ENCODE assay signal across 9 cellular contexts in the genomic region with DNA sequence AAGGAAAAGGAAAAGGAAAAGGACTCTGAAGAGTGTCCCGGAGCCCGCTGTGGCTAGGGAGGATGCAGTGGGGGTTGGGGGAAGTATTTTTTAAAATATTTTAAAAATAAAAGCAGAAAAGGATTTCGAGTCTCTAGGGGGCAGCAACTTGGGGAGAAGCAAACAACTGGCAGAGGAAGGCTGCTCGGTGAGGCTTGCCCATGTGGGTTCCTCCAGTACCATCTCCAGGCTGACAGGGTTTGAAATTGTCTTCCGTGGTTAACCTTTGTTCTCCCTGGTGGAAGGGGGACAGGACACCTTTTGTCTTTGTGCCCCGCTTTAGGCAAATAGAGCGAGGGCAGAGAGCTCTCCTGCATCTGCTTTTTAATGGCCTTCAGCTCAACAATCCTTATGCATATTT.
DNase-seq lines count a peak whose midpoint lies in the region; ATAC-seq and TF ChIP-seq lines count a peak whose summit lies in the region.
"Had no signal": no experiment of that assay in that cellular context is flagged by ENCODE, and none has a peak within 500 bp of the region (broad histone marks: within the 10 kb centered on the region; RNA-seq: fewer than 3 reads in every experiment).

No MANE protein-coding gene starts in this region.

- H3K4me1 ChIP-seq in BLaER1 (peaks cover 75% of the 10 kb centered on the region), HUES48 (ENCODE audit: control insufficient read depth, insufficient read depth, low read length) (peaks cover 28% of the 10 kb centered on the region), liver (ENCODE audit: control insufficient read depth in 4 of 4, insufficient read depth in 4 of 4, low read length in 3 of 4) (peaks cover 0 to 2% (median 0%) of the 10 kb centered on the region in 4 donors)

- H3K9me3 Mint-ChIP-seq in activated naive CD4-positive, alpha-beta T cell treated with anti-CD3 and anti-CD28 coated beads, Interleukin-2, amount 50 U/mL, for 72 hours: no peaks in the 10 kb centered on the region
- peaks cover 6% of the 10 kb centered on the region for H3K9me3 Mint-ChIP-seq in glutamatergic neuron (ENCODE audit: unreplicated experiment)

- H3K4me3 ChIP-seq in BLaER1 (peak overlapping the region; percentile 36; the same call in 1 of the 2 replicates), HUES48 (ENCODE audit: low read depth, low read length) (no peak overlapping the region), liver (ENCODE audit: low read depth in 1 of 3, low read length in 3 of 3) (no peak overlapping the region)

- H3K9me3 ChIP-seq in BLaER1: no peaks in the 10 kb centered on the region
- no peaks in the 10 kb centered on the region for H3K9me3 ChIP-seq in HUES48 (ENCODE audit: control insufficient read depth, insufficient read depth, low read length)
- no peaks in the 10 kb centered on the region for H3K9me3 ChIP-seq in liver (ENCODE audit: control insufficient read depth in 4 of 4, low read length in 3 of 4)

- H3K27ac ChIP-seq in BLaER1: no peak overlapping the region
- peak overlapping the region; percentile 93 for H3K27ac ChIP-seq in HUES48 (ENCODE audit: low read depth, low read length)
- peak overlapping the region; percentile 16 to 49 for H3K27ac ChIP-seq in liver (ENCODE audit: low read depth in 1 of 2, low read length in 2 of 2)

- H3K27me3 Mint-ChIP-seq in glutamatergic neuron (ENCODE audit: unreplicated experiment): no peaks in the 10 kb centered on the region

- WGBS in liver: 61% methylated on average over 7 of the region's 7 CpGs

- peaks cover 13% of the 10 kb centered on the region for H3K4me1 Mint-ChIP-seq in glutamatergic neuron (ENCODE audit: low read depth, unreplicated experiment)

- peaks cover 16% of the 10 kb centered on the region for H4K20me1 ChIP-seq in BLaER1

- peak in 1 of 2 donors; percentile 17 for TF ChIP-seq RAD21 in liver (IDR thresholded peaks at IDR 0.05)

- no peak overlapping the region for H3K4me3 Mint-ChIP-seq in glutamatergic neuron (ENCODE audit: unreplicated experiment)
- H3K4me3 Mint-ChIP-seq: brain had no signal

- peaks cover 4 to 12% of the 10 kb centered on the region in 2 donors for H3K36me3 Mint-ChIP-seq in activated naive CD4-positive, alpha-beta T cell treated with anti-CD3 and anti-CD28 coated beads, Interleukin-2, amount 50 U/mL, for 72 hours
- H3K36me3 Mint-ChIP-seq in glutamatergic neuron (ENCODE audit: unreplicated experiment): no peaks in the 10 kb centered on the region
- H3K36me3 Mint-ChIP-seq: brain had no signal

- TF ChIP-seq CTCF in liver (IDR thresholded peaks at IDR 0.05; ENCODE audit: low read depth, low read length, missing input control) (no peak), glutamatergic neuron (IDR thresholded peaks at IDR 0.05; ENCODE audit: partially characterized antibody, unreplicated experiment) (no peak)

- H3K9ac ChIP-seq in BLaER1 (peak overlapping the region; percentile 52; the same call in 1 of the 2 replicates), HUES48 (ENCODE audit: low read depth, low read length) (no peak overlapping the region), liver (ENCODE audit: low read depth in 1 of 2, low read length in 2 of 2) (no peak overlapping the region)

- DNase-seq in activated naive CD4-positive, alpha-beta T cell treated with anti-CD3 and anti-CD28 coated beads, Interleukin-2, amount 50 U/mL, for 72 hours (ENCODE audit: low spot score in 2 of 2): no peak
- DNase-seq in glutamatergic neuron: no peak
- DNase-seq in NCI-H524 treated with DMSO at 0.1 percent for 48 hours (lab: John Stamatoyannopoulos, UW): no peak
- no peak for DNase-seq in 8988T

- peak overlapping the region; percentile 91 to 93 for H3K27ac Mint-ChIP-seq in activated naive CD4-positive, alpha-beta T cell treated with anti-CD3 and anti-CD28 coated beads, Interleukin-2, amount 50 U/mL, for 72 hours
- no peak overlapping the region for H3K27ac Mint-ChIP-seq in glutamatergic neuron (ENCODE audit: unreplicated experiment)

- H3K36me3 ChIP-seq in BLaER1 (no peaks in the 10 kb centered on the region), HUES48 (ENCODE audit: control insufficient read depth, insufficient read depth, low read length) (no peaks in the 10 kb centered on the region), liver (ENCODE audit: control insufficient read depth in 4 of 4, insufficient read depth in 3 of 4, low read depth in 1 of 4, low read length in 3 of 4) (no peaks in the 10 kb centered on the region)

- ATAC-seq in activated naive CD4-positive, alpha-beta T cell treated with anti-CD3 and anti-CD28 coated beads, Interleukin-2, amount 50 U/mL, for 72 hours: no peak
- no peak for ATAC-seq in GM19351 (IDR thresholded peaks at IDR 0.05; ENCODE audit: unreplicated experiment)

- H3K27me3 ChIP-seq in BLaER1: no peaks in the 10 kb centered on the region
- H3K27me3 ChIP-seq in HUES48 (ENCODE audit: control insufficient read depth, insufficient read depth, low read length): no peaks in the 10 kb centered on the region
- H3K27me3 ChIP-seq in liver (ENCODE audit: control insufficient read depth in 4 of 4, insufficient read depth in 4 of 4, low read length in 3 of 4): no peaks in the 10 kb centered on the region

- H3K4me2 ChIP-seq in BLaER1: peak overlapping the region; percentile 92

TF ChIP-seq in liver, 16 proteins besides CTCF, POLR2A, EP300 and RAD21:
- TF ChIP-seq HNF4G (IDR thresholded peaks at IDR 0.05) (no peak), JUND (IDR thresholded peaks at IDR 0.05) (no peak), SP1 (IDR thresholded peaks at IDR 0.05) (no peak), FOXA2 (IDR thresholded peaks at IDR 0.05) (no peak), EGR1 (IDR thresholded peaks at IDR 0.05; ENCODE audit: low read depth in 2 of 2) (no peak), HNF4A (conservative IDR thresholded peaks at IDR 0.05) (no peak), TAF1 (conservative IDR thresholded peaks at IDR 0.05) (no peak), NR2F2 (IDR thresholded peaks at IDR 0.05) (no peak), FOXA1 (IDR thresholded peaks at IDR 0.05) (no peak)
- TF ChIP-seq, protein P1, sequence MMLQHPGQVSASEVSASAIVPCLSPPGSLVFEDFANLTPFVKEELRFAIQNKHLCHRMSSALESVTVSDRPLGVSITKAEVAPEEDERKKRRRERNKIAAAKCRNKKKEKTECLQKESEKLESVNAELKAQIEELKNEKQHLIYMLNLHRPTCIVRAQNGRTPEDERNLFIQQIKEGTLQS (IDR thresholded peaks at IDR 0.05): no peak
- TF ChIP-seq, protein P2, sequence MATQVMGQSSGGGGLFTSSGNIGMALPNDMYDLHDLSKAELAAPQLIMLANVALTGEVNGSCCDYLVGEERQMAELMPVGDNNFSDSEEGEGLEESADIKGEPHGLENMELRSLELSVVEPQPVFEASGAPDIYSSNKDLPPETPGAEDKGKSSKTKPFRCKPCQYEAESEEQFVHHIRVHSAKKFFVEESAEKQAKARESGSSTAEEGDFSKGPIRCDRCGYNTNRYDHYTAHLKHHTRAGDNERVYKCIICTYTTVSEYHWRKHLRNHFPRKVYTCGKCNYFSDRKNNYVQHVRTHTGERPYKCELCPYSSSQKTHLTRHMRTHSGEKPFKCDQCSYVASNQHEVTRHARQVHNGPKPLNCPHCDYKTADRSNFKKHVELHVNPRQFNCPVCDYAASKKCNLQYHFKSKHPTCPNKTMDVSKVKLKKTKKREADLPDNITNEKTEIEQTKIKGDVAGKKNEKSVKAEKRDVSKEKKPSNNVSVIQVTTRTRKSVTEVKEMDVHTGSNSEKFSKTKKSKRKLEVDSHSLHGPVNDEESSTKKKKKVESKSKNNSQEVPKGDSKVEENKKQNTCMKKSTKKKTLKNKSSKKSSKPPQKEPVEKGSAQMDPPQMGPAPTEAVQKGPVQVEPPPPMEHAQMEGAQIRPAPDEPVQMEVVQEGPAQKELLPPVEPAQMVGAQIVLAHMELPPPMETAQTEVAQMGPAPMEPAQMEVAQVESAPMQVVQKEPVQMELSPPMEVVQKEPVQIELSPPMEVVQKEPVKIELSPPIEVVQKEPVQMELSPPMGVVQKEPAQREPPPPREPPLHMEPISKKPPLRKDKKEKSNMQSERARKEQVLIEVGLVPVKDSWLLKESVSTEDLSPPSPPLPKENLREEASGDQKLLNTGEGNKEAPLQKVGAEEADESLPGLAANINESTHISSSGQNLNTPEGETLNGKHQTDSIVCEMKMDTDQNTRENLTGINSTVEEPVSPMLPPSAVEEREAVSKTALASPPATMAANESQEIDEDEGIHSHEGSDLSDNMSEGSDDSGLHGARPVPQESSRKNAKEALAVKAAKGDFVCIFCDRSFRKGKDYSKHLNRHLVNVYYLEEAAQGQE (IDR thresholded peaks at IDR 0.05): no peak
